8 cellular contexts compared by ENCODE assay signal in genomic region chr12:40921563-40922163, GRCh38.
DNase-seq lines count a peak whose midpoint lies in the region; ATAC-seq and TF ChIP-seq lines count a peak whose summit lies in the region.

No MANE protein-coding gene starts in this region.

- TF ChIP-seq CTCF in ovary (IDR thresholded peaks at IDR 0.05), result peak in 2 of 3 donors; percentile 32 to 59

- no peaks in the 10 kb centered on the region for H3K27me3 ChIP-seq in ovary

- no peak overlapping the region for H3K4me3 ChIP-seq in ovary

- no peak overlapping the region for H3K27ac ChIP-seq in ovary

- no peaks in the 10 kb centered on the region for H3K9me3 ChIP-seq in ovary

- TF ChIP-seq EP300 in ovary (IDR thresholded peaks at IDR 0.05), result no peak

- intact Hi-C loops in ovary (cut with DNase I), result loop anchor here in 3 of 4 donors (2.0 to 10.0 kb wide), 3 partner anchors 297 to 299 kb away; no protein-coding TSS in a partner anchor

- WGBS in ovary, 3 donors, result 37 to 42% (median 40%) methylated on average over 2 of the region's 2 CpGs

- DNase-seq in NCI-H2196 (lab: John Stamatoyannopoulos, UW; ENCODE audit: unreplicated experiment) (peak; percentile 2), NCI-H2196 treated with DMSO at 0.1 percent for 48 hours (lab: John Stamatoyannopoulos, UW; ENCODE audit: unreplicated experiment) (no peak), NCI-H1417 treated with DMSO at 0.1 percent for 48 hours (lab: John Stamatoyannopoulos, UW) (peak; percentile 3), dermis microvascular lymphatic vessel endothelial cell (ENCODE audit: low read depth in 2 of 2) (peak; percentile 2 to 20), ovary (no peak), UCSD-AML1 (lab: John Stamatoyannopoulos, UW; ENCODE audit: unreplicated experiment) (no peak), ecto neural progenitor cell (ENCODE audit: low spot score) (no peak)

- H3K36me3 ChIP-seq in ovary, result no peaks in the 10 kb centered on the region

- no peaks in the 10 kb centered on the region for H3K4me1 ChIP-seq in ovary (ENCODE audit: insufficient read depth)

- TF ChIP-seq POLR2A in ovary (IDR thresholded peaks at IDR 0.05), result no peak

- no peak for ATAC-seq in GM18498 (IDR thresholded peaks at IDR 0.05; ENCODE audit: unreplicated experiment)

Comparison
In these comparisons a context has a peak if more than half of its experiments do, and no peak if none do; other contexts are left out.
1. DNase-seq: peak in NCI-H2196 (single experiment), NCI-H1417 treated with DMSO at 0.1 percent for 48 hours (single experiment) and dermis microvascular lymphatic vessel endothelial cell (2 of 2); none in NCI-H2196 treated with DMSO at 0.1 percent for 48 hours (single experiment), ovary (0 of 5), UCSD-AML1 (single experiment) and ecto neural progenitor cell (single experiment).